ENCODE assay signal across 11 cellular contexts in genomic region chr5:72703876-72704275, GRCh38.
"Had no signal": no experiment of that assay in that cellular context is flagged by ENCODE, and none has a peak within 500 bp of the region (broad histone marks: within the 10 kb centered on the region; RNA-seq: fewer than 3 reads in every experiment).

No MANE protein-coding gene starts in this region.

- H3K36me3 ChIP-seq: HAP-1 had no signal

- H3K9me3 ChIP-seq: HAP-1 had no signal

- H3K9me3 Mint-ChIP-seq: HFFc6 had no signal

- H3K9ac ChIP-seq: GM23248 had no signal

- H3K4me3 Mint-ChIP-seq: GM23338, H9, HFFc6 had no signal

- H3K4me3 ChIP-seq: GM23248, GM23338, HAP-1 had no signal

- DNase-seq: GM23248, GOT3, H7, H9, HCEC 1CT, HFFc6 had no signal

- H3K4me1 ChIP-seq: HAP-1 had no signal

- FAIRE-seq: H1, H54 had no signal

- H3K27ac Mint-ChIP-seq: GM23338, H9, HFFc6 had no signal

- H2AFZ ChIP-seq: GM23248 had no signal

- ATAC-seq: GM23338, HCT116 had no signal

- H3K27ac ChIP-seq: GM23248 had no signal

- H3K4me2 ChIP-seq: GM23338 had no signal
